In the genomic region with DNA sequence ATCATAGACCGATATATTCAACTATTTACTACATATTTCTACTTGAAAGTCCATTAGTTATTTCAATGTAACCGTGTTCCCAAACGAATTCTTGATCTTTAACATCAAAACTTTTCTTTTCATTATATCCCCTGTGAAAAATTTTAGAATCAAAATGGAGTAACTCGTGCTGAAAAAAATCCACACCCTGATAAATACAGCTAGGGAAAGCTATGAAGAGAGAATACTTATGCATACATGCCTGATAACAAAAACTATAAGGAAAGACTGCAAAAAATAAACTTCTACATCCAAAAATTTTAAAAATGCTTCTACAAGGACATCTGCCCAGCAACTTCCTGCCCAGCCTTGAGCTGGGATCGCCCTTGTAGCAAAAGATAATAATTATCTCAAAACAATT, we compare ENCODE assay signal across 34 cellular contexts.
"Had no signal": no experiment of that assay in that cellular context is flagged by ENCODE, and none has a peak within 500 bp of the region (broad histone marks: within the 10 kb centered on the region; RNA-seq: fewer than 3 reads in every experiment).

No MANE protein-coding gene starts in this region.

- DNase-seq: Karpas-422, Kasumi-1, MG63, MM.1S, MV-4-11, NCI-H1048, NCI-H1092, NCI-H1092 treated with DMSO at 0.1 percent for 48 hours, NCI-H1105, NCI-H1105 treated with DMSO at 0.1 percent for 48 hours, NCI-H1417, NCI-H1417 treated with DMSO at 0.1 percent for 48 hours, NCI-H1436, NCI-H1436 treated with DMSO at 0.1 percent for 48 hours, NCI-H146, NCI-H1694, NCI-H1694 treated with DMSO at 0.1 percent for 48 hours, NCI-H187, NCI-H187 treated with DMSO at 0.1 percent for 48 hours, NCI-H1930, NCI-H2029, NCI-H2029 treated with DMSO at 0.1 percent for 48 hours, NCI-H2081, NCI-H2081 treated with DMSO at 0.1 percent for 48 hours, NCI-H2107, NCI-H2171, NCI-H2171 treated with DMSO at 0.1 percent for 48 hours, NCI-H2227 treated with DMSO at 0.1 percent for 48 hours, NCI-H226, NCI-H345, NCI-H446, NCI-H446 treated with DMSO at 0.1 percent for 48 hours, NCI-H510A, NCI-H510A treated with DMSO at 0.1 percent for 48 hours had no signal

- H3K9me3 ChIP-seq: MG63 had no signal

- H3K4me3 ChIP-seq: MG63 had no signal

- H3K36me3 ChIP-seq: MG63 had no signal

- H3K27me3 ChIP-seq: MG63 had no signal
